22 cellular contexts compared by ENCODE assay signal in the genomic region with DNA sequence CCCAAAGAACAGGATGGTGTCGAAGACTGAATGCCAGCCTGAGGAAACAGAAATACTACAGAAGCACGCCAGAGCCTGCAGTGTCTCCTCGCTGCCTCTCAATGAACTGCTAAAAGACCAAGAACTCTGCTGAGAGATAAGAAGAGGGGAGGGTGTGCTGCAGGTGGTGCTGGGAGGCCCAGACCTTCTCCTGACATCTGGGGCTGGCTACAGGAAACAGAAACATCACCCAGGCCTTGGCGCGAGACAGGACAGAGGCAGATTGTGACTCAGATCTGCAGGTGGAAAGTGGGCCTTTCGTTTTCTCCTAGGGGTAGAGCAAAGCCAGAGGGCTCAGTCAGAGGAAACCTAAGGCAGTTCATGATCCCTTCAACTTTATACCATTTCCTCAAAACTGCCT.
DNase-seq lines count a peak whose midpoint lies in the region; ATAC-seq, FAIRE-seq and TF ChIP-seq lines count a peak whose summit lies in the region.
"Had no signal": no experiment of that assay in that cellular context is flagged by ENCODE, and none has a peak within 500 bp of the region (broad histone marks: within the 10 kb centered on the region; RNA-seq: fewer than 3 reads in every experiment).

No MANE protein-coding gene starts in this region.

- no peaks in the 10 kb centered on the region for H3F3A ChIP-seq in MM.1S (ENCODE audit: insufficient read depth, low read length)

- H3K4me3 Mint-ChIP-seq in WTC11: no peak overlapping the region
- H3K4me3 Mint-ChIP-seq in neural crest cell: no peak overlapping the region
- H3K4me3 Mint-ChIP-seq: CD8-positive, alpha-beta memory T cell had no signal

- WGBS in prostate gland: 85% methylated on average over 6 of the region's 6 CpGs

- intact Hi-C loops in prostate gland (cut with DNase I): no loop called here

- ATAC-seq in WTC11: no peak

- H3K27ac ChIP-seq in MM.1S (ENCODE audit: low read length) (peak overlapping the region; percentile 12; the same call in 1 of the 2 replicates), prostate gland (no peak overlapping the region)
- H3K27ac ChIP-seq: SJCRH30 had no signal

- no peaks in the 10 kb centered on the region for H3K9me2 ChIP-seq in MM.1S (replicated peaks; ENCODE audit: insufficient read depth, low read length)

- H3K36me3 Mint-ChIP-seq in WTC11: peaks cover 25% of the 10 kb centered on the region
- peaks cover 36% of the 10 kb centered on the region for H3K36me3 Mint-ChIP-seq in neural crest cell (ENCODE audit: low read depth)
- H3K36me3 Mint-ChIP-seq: CD8-positive, alpha-beta memory T cell had no signal

- H3K27me3 Mint-ChIP-seq in WTC11 (ENCODE audit: low read depth) (no peaks in the 10 kb centered on the region), neural crest cell (ENCODE audit: low read depth) (no peaks in the 10 kb centered on the region)
- H3K27me3 Mint-ChIP-seq: CD8-positive, alpha-beta memory T cell had no signal

- H3K27me3 ChIP-seq in MM.1S (replicated peaks; ENCODE audit: insufficient read depth, low read length) (no peaks in the 10 kb centered on the region), prostate gland (replicated peaks; ENCODE audit: insufficient read depth) (no peaks in the 10 kb centered on the region)
- H3K27me3 ChIP-seq: SJCRH30 had no signal

- H3K4me2 ChIP-seq in MM.1S (ENCODE audit: low read depth, low read length): no peak overlapping the region

- H3K9ac ChIP-seq in MM.1S (ENCODE audit: low read length): no peak overlapping the region

- POLR2A ChIA-PET in WTC11 (lab: Charles Lee): no interaction called here

- H3K27ac Mint-ChIP-seq in WTC11 (0 out of 2 replicates have a peak overlapping the region, but pooled peaks have one; percentile 8), neural crest cell (ENCODE audit: unreplicated experiment) (peak overlapping the region; percentile 51)
- H3K27ac Mint-ChIP-seq: CD8-positive, alpha-beta memory T cell had no signal

- no peak for FAIRE-seq in GM12892 (lab: Jason Lieb, UNC)
- FAIRE-seq: G401.6, GM19239 had no signal

- no peak for TF ChIP-seq CTCF in MM.1S (IDR thresholded peaks at IDR 0.05; ENCODE audit: low read length)
- TF ChIP-seq CTCF in WTC11 (IDR thresholded peaks at IDR 0.05): no peak
- no peak for TF ChIP-seq CTCF in neural crest cell (conservative IDR thresholded peaks at IDR 0.05)
- TF ChIP-seq CTCF in prostate gland (IDR thresholded peaks at IDR 0.05): no peak

- no peaks in the 10 kb centered on the region for H3K9me3 ChIP-seq in MM.1S (replicated peaks; ENCODE audit: insufficient read depth, low read length)
- H3K9me3 ChIP-seq in prostate gland: no peaks in the 10 kb centered on the region
- H3K9me3 ChIP-seq: HAP-1, SJCRH30 had no signal

- CTCF ChIA-PET in WTC11 (lab: Charles Lee): no interaction called here

- H3K4me3 ChIP-seq in MM.1S (ENCODE audit: low read length) (no peak overlapping the region), prostate gland (no peak overlapping the region)
- H3K4me3 ChIP-seq: HAP-1, SJCRH30 had no signal

- DNase-seq in MM.1S (peak; percentile 61), WTC11 (ENCODE audit: low spot score) (no peak), neural crest cell (ENCODE audit: low read depth, low spot score) (no peak), D341Med (ENCODE audit: low spot score) (no peak), prostate gland (ENCODE audit: low spot score) (no peak), GM12892 (ENCODE audit: insufficient read length) (no peak), islet precursor cell (no peak)
- DNase-seq: ACHN; C1 segment of cervical spinal cord; CD8-positive, alpha-beta memory T cell; DMS79 treated with DMSO at 0.1 percent for 48 hours; KBM-7; NCI-H1694 treated with DMSO at 0.1 percent for 48 hours; NCI-H2107; NCI-H226; NCI-H524; NCI-H82; SJCRH30 had no signal

- H3K79me2 ChIP-seq in MM.1S (ENCODE audit: low read length): no peaks in the 10 kb centered on the region

- no peaks in the 10 kb centered on the region for H3K36me3 ChIP-seq in MM.1S (replicated peaks; ENCODE audit: insufficient read depth, low read length)
- no peaks in the 10 kb centered on the region for H3K36me3 ChIP-seq in prostate gland
- H3K36me3 ChIP-seq: HAP-1, SJCRH30 had no signal

- H3K9me3 Mint-ChIP-seq in WTC11 (peaks cover 29% of the 10 kb centered on the region), neural crest cell (peaks cover 20% of the 10 kb centered on the region)

- no peak for TF ChIP-seq POLR2A in prostate gland (IDR thresholded peaks at IDR 0.05)
- no peak for TF ChIP-seq POLR2A in GM12892 (IDR thresholded peaks at IDR 0.05; ENCODE audit: low read depth, low read length)

- H4K20me1 ChIP-seq in MM.1S (ENCODE audit: insufficient read depth, low read length): no peaks in the 10 kb centered on the region

- H3K4me1 ChIP-seq in MM.1S (ENCODE audit: low read length) (no peaks in the 10 kb centered on the region), prostate gland (replicated peaks) (no peaks in the 10 kb centered on the region)
- H3K4me1 ChIP-seq: HAP-1 had no signal

- no peak overlapping the region for H2AFZ ChIP-seq in MM.1S (ENCODE audit: low read length)
- H2AFZ ChIP-seq: GM23248 had no signal

- H3K4me1 Mint-ChIP-seq in WTC11 (no peaks in the 10 kb centered on the region), neural crest cell (no peaks in the 10 kb centered on the region)
- H3K4me1 Mint-ChIP-seq: CD8-positive, alpha-beta memory T cell had no signal

TF ChIP-seq in WTC11, 78 proteins besides CTCF, POLR2A, EP300 and RAD21:
- TF ChIP-seq TCF7 (CRISPR knock-in tag; IDR thresholded peaks at IDR 0.05; ENCODE audit: low read depth): no peak
- no peak for TF ChIP-seq NR3C1 (CRISPR knock-in tag; conservative IDR thresholded peaks at IDR 0.05; ENCODE audit: low read depth)
- TF ChIP-seq SP1 (CRISPR knock-in tag; conservative IDR thresholded peaks at IDR 0.05): no peak
- TF ChIP-seq, protein P1, sequence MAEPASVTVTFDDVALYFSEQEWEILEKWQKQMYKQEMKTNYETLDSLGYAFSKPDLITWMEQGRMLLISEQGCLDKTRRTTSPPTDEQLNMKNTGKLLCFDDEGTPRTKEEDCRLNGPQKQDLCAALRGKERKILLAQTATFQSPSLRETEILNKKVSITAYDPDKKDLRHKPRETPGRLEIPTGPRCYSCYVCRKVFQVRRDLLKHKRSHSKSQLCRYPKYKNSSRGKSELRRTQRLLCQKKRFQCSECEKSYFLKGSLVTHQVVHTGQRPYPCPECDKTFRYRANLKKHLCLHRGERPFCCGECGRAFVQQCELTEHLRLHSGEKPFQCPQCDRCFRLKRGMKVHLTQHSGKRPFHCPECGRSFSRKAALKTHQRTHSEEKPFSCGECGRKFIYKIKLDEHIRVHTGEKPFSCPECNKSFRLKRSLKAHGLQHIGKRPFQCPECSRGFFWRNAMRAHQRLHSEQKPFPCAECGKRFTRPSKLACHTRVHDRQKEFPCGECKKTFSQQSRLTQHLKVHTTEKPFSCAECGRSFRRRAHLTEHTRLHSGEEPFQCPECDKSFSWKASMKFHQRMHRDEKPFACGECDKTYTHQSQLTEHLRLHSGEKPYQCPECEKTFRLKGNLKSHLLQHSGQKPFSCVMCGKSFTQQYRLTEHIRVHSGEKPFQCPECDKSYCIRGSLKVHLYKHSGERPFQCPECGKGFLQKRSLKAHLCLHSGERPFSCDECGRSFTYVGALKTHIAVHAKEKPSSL (CRISPR knock-in tag; conservative IDR thresholded peaks at IDR 0.05): no peak
- TF ChIP-seq, protein P2, sequence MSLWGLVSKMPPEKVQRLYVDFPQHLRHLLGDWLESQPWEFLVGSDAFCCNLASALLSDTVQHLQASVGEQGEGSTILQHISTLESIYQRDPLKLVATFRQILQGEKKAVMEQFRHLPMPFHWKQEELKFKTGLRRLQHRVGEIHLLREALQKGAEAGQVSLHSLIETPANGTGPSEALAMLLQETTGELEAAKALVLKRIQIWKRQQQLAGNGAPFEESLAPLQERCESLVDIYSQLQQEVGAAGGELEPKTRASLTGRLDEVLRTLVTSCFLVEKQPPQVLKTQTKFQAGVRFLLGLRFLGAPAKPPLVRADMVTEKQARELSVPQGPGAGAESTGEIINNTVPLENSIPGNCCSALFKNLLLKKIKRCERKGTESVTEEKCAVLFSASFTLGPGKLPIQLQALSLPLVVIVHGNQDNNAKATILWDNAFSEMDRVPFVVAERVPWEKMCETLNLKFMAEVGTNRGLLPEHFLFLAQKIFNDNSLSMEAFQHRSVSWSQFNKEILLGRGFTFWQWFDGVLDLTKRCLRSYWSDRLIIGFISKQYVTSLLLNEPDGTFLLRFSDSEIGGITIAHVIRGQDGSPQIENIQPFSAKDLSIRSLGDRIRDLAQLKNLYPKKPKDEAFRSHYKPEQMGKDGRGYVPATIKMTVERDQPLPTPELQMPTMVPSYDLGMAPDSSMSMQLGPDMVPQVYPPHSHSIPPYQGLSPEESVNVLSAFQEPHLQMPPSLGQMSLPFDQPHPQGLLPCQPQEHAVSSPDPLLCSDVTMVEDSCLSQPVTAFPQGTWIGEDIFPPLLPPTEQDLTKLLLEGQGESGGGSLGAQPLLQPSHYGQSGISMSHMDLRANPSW (CRISPR knock-in tag; conservative IDR thresholded peaks at IDR 0.05; ENCODE audit: low read depth): no peak
- TF ChIP-seq, protein P3, sequence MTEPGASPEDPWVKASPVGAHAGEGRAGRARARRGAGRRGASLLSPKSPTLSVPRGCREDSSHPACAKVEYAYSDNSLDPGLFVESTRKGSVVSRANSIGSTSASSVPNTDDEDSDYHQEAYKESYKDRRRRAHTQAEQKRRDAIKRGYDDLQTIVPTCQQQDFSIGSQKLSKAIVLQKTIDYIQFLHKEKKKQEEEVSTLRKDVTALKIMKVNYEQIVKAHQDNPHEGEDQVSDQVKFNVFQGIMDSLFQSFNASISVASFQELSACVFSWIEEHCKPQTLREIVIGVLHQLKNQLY (CRISPR knock-in tag; IDR thresholded peaks at IDR 0.05): no peak
